In genomic region chr13:62432295-62432694, GRCh38 we compare ENCODE assay signal across 8 cellular contexts.
"Had no signal": no experiment of that assay in that cellular context is flagged by ENCODE, and none has a peak within 500 bp of the region (broad histone marks: within the 10 kb centered on the region; RNA-seq: fewer than 3 reads in every experiment).

No MANE protein-coding gene starts in this region.

- H3K4me3 ChIP-seq: GM23248, HAP-1, K562 had no signal

- H3K9ac ChIP-seq: GM23248 had no signal

- H3K27ac ChIP-seq: GM23248 had no signal

- DNase-seq: GM23248, GOT3, HFFc6, IMR-90, KG1 had no signal

- ATAC-seq: HCT116, K562 had no signal

- H3K36me3 ChIP-seq: HAP-1 had no signal

- H2AFZ ChIP-seq: GM23248 had no signal

- H3K9me3 ChIP-seq: HAP-1 had no signal
